Comparison of ENCODE assay signal across 26 cellular contexts in genomic region chr3:49148159-49148558, GRCh38. TPM values are rescaled to one million over a fixed set of nuclear protein-coding genes. Genes with fewer than 3 reads are reported as not detected.
"Had no signal": no experiment of that assay in that cellular context is flagged by ENCODE, and none has a peak within 500 bp of the region (broad histone marks: within the 10 kb centered on the region; RNA-seq: fewer than 3 reads in every experiment).

No MANE protein-coding gene starts in this region.

- H3K36me3 Mint-ChIP-seq: naive B cell; naive thymus-derived CD8-positive, alpha-beta T cell; natural killer cell treated with Interleukin-12 subunit alpha and Interleukin-12 subunit beta and Interleukin-15 and Interleukin-18, amount 100 ng/mL, for 72 hours; stimulated activated effector memory CD8-positive, alpha-beta T cell treated with anti-CD3 and anti-CD28 coated beads, Interleukin-12 subunit alpha, Interleukin-12 subunit beta, amount 100 ng/mL, for 72 hours; stimulated activated naive B cell treated with anti-CD40 and anti-IgM and Interleukin-4, amounts not matched to agents 10 μg/mL and 1 μg/mL and 100 μg/mL, for 72 hours had no signal

- H3K4me1 Mint-ChIP-seq: nephron progenitor cell; neural crest cell; stimulated activated effector memory CD8-positive, alpha-beta T cell treated with anti-CD3 and anti-CD28 coated beads, Interleukin-12 subunit alpha, Interleukin-12 subunit beta, amount 100 ng/mL, for 72 hours; stimulated activated naive B cell treated with anti-CD40 and anti-IgM and Interleukin-4, amounts not matched to agents 10 μg/mL and 1 μg/mL and 100 μg/mL, for 72 hours had no signal

- H3K9me3 ChIP-seq: pancreas, psoas muscle, right lobe of liver, sigmoid colon, stomach, thoracic aorta, thyroid gland, tibial nerve, upper lobe of left lung, vagina had no signal

- H3K27ac Mint-ChIP-seq: naive B cell; natural killer cell treated with Interleukin-12 subunit alpha and Interleukin-12 subunit beta and Interleukin-15 and Interleukin-18, amount 100 ng/mL, for 72 hours; nephron progenitor cell; stimulated activated effector memory CD8-positive, alpha-beta T cell treated with anti-CD3 and anti-CD28 coated beads, Interleukin-12 subunit alpha, Interleukin-12 subunit beta, amount 100 ng/mL, for 72 hours; stimulated activated naive B cell treated with anti-CD40 and anti-IgM and Interleukin-4, amounts not matched to agents 10 μg/mL and 1 μg/mL and 100 μg/mL, for 72 hours; stimulated activated naive CD8-positive, alpha-beta T cell treated with anti-CD3 and anti-CD28 coated beads, Interleukin-15, Interleukin-2, amounts not matched to agents 100 ng/mL and 50 ng/mL, for 24 hours had no signal

- H3K4me3 ChIP-seq: pancreas, psoas muscle, right lobe of liver, sigmoid colon, stomach, thoracic aorta, thyroid gland, tibial nerve, upper lobe of left lung, vagina had no signal

- H3K36me3 ChIP-seq: pancreas, right lobe of liver, sigmoid colon, stomach, thoracic aorta, thyroid gland, tibial nerve, upper lobe of left lung, vagina had no signal

- DNase-seq: naive B cell; naive thymus-derived CD8-positive, alpha-beta T cell; nephron progenitor cell; occipital lobe; pancreas; psoas muscle; right lobe of liver; sigmoid colon; small intestine; stimulated activated CD4-positive, alpha-beta T cell treated with anti-CD3 and anti-CD28 coated beads, Interleukin-15, amount 100 ng/mL, for 24 hours; stimulated activated CD4-positive, alpha-beta T cell treated with anti-CD3 and anti-CD28 coated beads, Interleukin-2, amount 100 ng/mL, for 24 hours; stimulated activated CD4-positive, alpha-beta T cell treated with anti-CD3 and anti-CD28 coated beads, Interleukin-2, amount 100 ng/mL, for 48 hours; stimulated activated CD4-positive, alpha-beta T cell treated with anti-CD3 and anti-CD28 coated beads, Interleukin-4, amount 100 ng/mL, for 24 hours; stimulated activated naive B cell treated with anti-CD40 and anti-IgM and Interleukin-4, amounts not matched to agents 10 μg/mL and 1 μg/mL and 100 μg/mL, for 72 hours; stimulated activated naive CD4-positive, alpha-beta T cell treated with Interleukin-2 at 50 U/mL for 16 hours; stomach; thyroid gland; trophoblast cell; upper lobe of left lung had no signal

- H3K27me3 ChIP-seq: pancreas, right lobe of liver, sigmoid colon, stomach, thyroid gland, tibial nerve, upper lobe of left lung, vagina had no signal

- H3K4me1 ChIP-seq: pancreas, psoas muscle, right lobe of liver, sigmoid colon, stomach, thyroid gland, tibial nerve, upper lobe of left lung, vagina had no signal

- H3K27ac ChIP-seq: pancreas, psoas muscle, right lobe of liver, sigmoid colon, stomach, thoracic aorta, thyroid gland, tibial nerve, upper lobe of left lung, vagina had no signal

- H3K9me3 Mint-ChIP-seq: naive B cell; naive thymus-derived CD8-positive, alpha-beta T cell; natural killer cell treated with Interleukin-12 subunit alpha and Interleukin-12 subunit beta and Interleukin-15 and Interleukin-18, amount 100 ng/mL, for 72 hours; nephron progenitor cell; neural crest cell; stimulated activated effector memory CD8-positive, alpha-beta T cell treated with anti-CD3 and anti-CD28 coated beads, Interleukin-12 subunit alpha, Interleukin-12 subunit beta, amount 100 ng/mL, for 72 hours; stimulated activated naive B cell treated with anti-CD40 and anti-IgM and Interleukin-4, amounts not matched to agents 10 μg/mL and 1 μg/mL and 100 μg/mL, for 72 hours; stimulated activated naive CD8-positive, alpha-beta T cell treated with anti-CD3 and anti-CD28 coated beads, Interleukin-15, Interleukin-2, amounts not matched to agents 100 ng/mL and 50 ng/mL, for 24 hours had no signal

- H3K4me3 Mint-ChIP-seq: naive B cell; naive thymus-derived CD8-positive, alpha-beta T cell; natural killer cell treated with Interleukin-12 subunit alpha and Interleukin-12 subunit beta and Interleukin-15 and Interleukin-18, amount 100 ng/mL, for 72 hours; nephron progenitor cell; neural crest cell; stimulated activated effector memory CD8-positive, alpha-beta T cell treated with anti-CD3 and anti-CD28 coated beads, Interleukin-12 subunit alpha, Interleukin-12 subunit beta, amount 100 ng/mL, for 72 hours; stimulated activated naive B cell treated with anti-CD40 and anti-IgM and Interleukin-4, amounts not matched to agents 10 μg/mL and 1 μg/mL and 100 μg/mL, for 72 hours; stimulated activated naive CD8-positive, alpha-beta T cell treated with anti-CD3 and anti-CD28 coated beads, Interleukin-15, Interleukin-2, amounts not matched to agents 100 ng/mL and 50 ng/mL, for 24 hours had no signal

- H3K27me3 Mint-ChIP-seq: naive B cell; naive thymus-derived CD8-positive, alpha-beta T cell; natural killer cell treated with Interleukin-12 subunit alpha and Interleukin-12 subunit beta and Interleukin-15 and Interleukin-18, amount 100 ng/mL, for 72 hours; stimulated activated naive B cell treated with anti-CD40 and anti-IgM and Interleukin-4, amounts not matched to agents 10 μg/mL and 1 μg/mL and 100 μg/mL, for 72 hours; stimulated activated naive CD8-positive, alpha-beta T cell treated with anti-CD3 and anti-CD28 coated beads, Interleukin-15, Interleukin-2, amounts not matched to agents 100 ng/mL and 50 ng/mL, for 24 hours had no signal

RNA-seq across cellular contexts. Expression of gene LAMB2, which starts 15.3 kb away (rescaled TPM):
- total RNA-seq: natural killer cell treated with Interleukin-12 subunit alpha and Interleukin-12 subunit beta and Interleukin-15 and Interleukin-18, amount 100 ng/mL, for 72 hours had no signal
